8 cellular contexts compared by ENCODE assay signal in the genomic region with DNA sequence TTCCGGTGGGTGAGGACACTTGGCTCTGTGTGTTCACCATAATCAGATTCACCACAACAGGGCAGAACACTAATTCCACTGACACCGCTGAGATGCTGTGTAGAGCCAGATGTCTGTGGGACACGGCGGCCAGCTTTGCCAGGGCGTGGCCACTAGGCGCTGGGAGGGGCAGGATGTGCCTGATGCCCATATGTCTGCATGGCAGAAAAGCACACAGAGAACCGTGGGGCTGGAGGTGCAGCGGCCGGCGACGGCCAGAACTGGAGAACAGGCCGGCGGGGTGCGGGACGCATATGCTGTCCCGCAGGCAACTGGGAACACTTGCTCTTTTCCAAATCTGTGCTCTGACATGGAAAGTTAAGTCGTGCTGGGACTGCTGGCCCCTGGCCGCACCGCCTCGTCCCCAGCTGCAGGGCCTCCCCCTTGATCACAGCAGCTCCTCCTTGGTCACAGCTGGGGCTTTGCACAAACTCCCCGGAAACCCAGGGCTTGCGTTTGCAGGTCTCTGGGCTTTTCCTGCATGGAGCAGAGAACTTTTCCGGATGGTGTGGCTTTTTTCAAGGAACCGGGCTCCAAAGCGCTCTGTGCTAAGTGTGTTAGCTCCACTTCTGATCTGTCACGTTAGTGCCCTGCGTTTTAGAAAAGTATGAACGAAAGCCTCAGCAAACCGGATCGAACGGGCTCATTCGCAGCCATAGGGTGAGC. TPM values are rescaled to one million over a fixed set of nuclear protein-coding genes. Genes with fewer than 3 reads are reported as not detected.
DNase-seq lines count a peak whose midpoint lies in the region; ATAC-seq and TF ChIP-seq lines count a peak whose summit lies in the region.

No MANE protein-coding gene starts in this region.

- H2BK12ac ChIP-seq in trophoblast cell (ENCODE audit: low read length), result no peak overlapping the region

- in situ Hi-C loops in gastrocnemius medialis (cut with MboI; ENCODE audit: low sequenced_read_pairs in 4 of 4), result no loop called here

- no peak overlapping the region for H4K91ac ChIP-seq in trophoblast cell (ENCODE audit: low read depth, low read length)

- no peaks in the 10 kb centered on the region for H3K79me1 ChIP-seq in trophoblast cell (ENCODE audit: low read length)

- H3K4ac ChIP-seq in trophoblast cell (ENCODE audit: low read depth, low read length), result no peak overlapping the region

- no peak overlapping the region for H4K12ac ChIP-seq in trophoblast cell (ENCODE audit: low read depth, low read length)

- intact Hi-C loops in dorsolateral prefrontal cortex (cut with DNase I) (no loop called here), gastrocnemius medialis (cut with DNase I; ENCODE audit: low total_unique reads) (no loop called here)

- no peak overlapping the region for H3K4me2 ChIP-seq in trophoblast cell (ENCODE audit: low read length)
- H3K4me2 ChIP-seq in hepatocyte, result no peak overlapping the region

- no peak overlapping the region for H3K14ac ChIP-seq in trophoblast cell (ENCODE audit: low read length)

- DNase-seq in T-helper 2 cell (peak in 4 of 5 experiments; percentile 10 to 89 (median 22)), dorsolateral prefrontal cortex (peak in 7 of 10 donors; percentile 2 to 41 (median 30)), gastrocnemius medialis (no peak), trophoblast cell (no peak), GM19238 (ENCODE audit: insufficient read length, low spot score) (no peak), hepatocyte (ENCODE audit: low spot score) (no peak)

- H3K36me3 ChIP-seq in gastrocnemius medialis, result no peaks in the 10 kb centered on the region
- H3K36me3 ChIP-seq in trophoblast cell (ENCODE audit: control insufficient read depth in 1 of 2, insufficient read depth in 2 of 2, low read length in 2 of 2), result no peaks in the 10 kb centered on the region
- H3K36me3 ChIP-seq in hepatocyte (replicated peaks; ENCODE audit: insufficient read depth, low read depth), result no peaks in the 10 kb centered on the region

- H2AK5ac ChIP-seq in trophoblast cell (ENCODE audit: low read length), result no peak overlapping the region

- no CpG with 5 or more reads among the region's 32 CpGs for WGBS in trophoblast cell (ENCODE audit: extremely low coverage, insufficient coverage, insufficient read length)
- WGBS in hepatocyte (ENCODE audit: low lambda C conversion rate, missing lambda C conversion rate), result 90% methylated on average over 32 of the region's 32 CpGs

- TF ChIP-seq POLR2A in gastrocnemius medialis (IDR thresholded peaks at IDR 0.05), result no peak

- no peaks in the 10 kb centered on the region for H3K4me1 ChIP-seq in gastrocnemius medialis
- no peaks in the 10 kb centered on the region for H3K4me1 ChIP-seq in trophoblast cell (ENCODE audit: control insufficient read depth in 1 of 2, insufficient read depth in 2 of 2, low read length in 2 of 2)
- no peaks in the 10 kb centered on the region for H3K4me1 ChIP-seq in hepatocyte (ENCODE audit: insufficient read depth)

- no peak overlapping the region for H3K9ac ChIP-seq in trophoblast cell (ENCODE audit: low read length)

- TF ChIP-seq CTCF in dorsolateral prefrontal cortex (IDR thresholded peaks at IDR 0.05 in 54 of 56, conservative IDR thresholded peaks at IDR 0.05 in 2 of 56; ENCODE audit: low read depth in 1 of 56, partially characterized antibody in 56 of 56) (no peak), gastrocnemius medialis (IDR thresholded peaks at IDR 0.05 in 4 of 5, conservative IDR thresholded peaks at IDR 0.05 in 1 of 5) (no peak), hepatocyte (IDR thresholded peaks at IDR 0.05; ENCODE audit: poor library complexity) (no peak)

- no peaks in the 10 kb centered on the region for H4K20me1 ChIP-seq in hepatocyte (ENCODE audit: insufficient read depth, poor library complexity, severe bottlenecking)

- H3K9me2 ChIP-seq in hepatocyte (replicated peaks; ENCODE audit: insufficient read depth), result no peaks in the 10 kb centered on the region

- ATAC-seq in GM19023 (IDR thresholded peaks at IDR 0.05; ENCODE audit: unreplicated experiment) (peak; percentile 31), HG03196 (IDR thresholded peaks at IDR 0.05; ENCODE audit: unreplicated experiment) (peak; percentile 22), gastrocnemius medialis (no peak)

- H3K4me3 ChIP-seq in dorsolateral prefrontal cortex (peak overlapping the region in 4 of 59 donors; percentile 8 to 29 (median 12)), gastrocnemius medialis (peak overlapping the region in 3 of 4 donors; percentile 9 to 31 (median 10)), trophoblast cell (ENCODE audit: low read depth, low read length) (no peak overlapping the region), hepatocyte (no peak overlapping the region)

- H3K27me3 ChIP-seq in dorsolateral prefrontal cortex (peaks cover 0 to 54% (median 14%) of the 10 kb centered on the region in 45 donors), gastrocnemius medialis (peaks cover 36 to 66% (median 58%) of the 10 kb centered on the region in 3 donors), trophoblast cell (ENCODE audit: insufficient read depth, low read length) (no peaks in the 10 kb centered on the region), hepatocyte (no peaks in the 10 kb centered on the region)

- H4K8ac ChIP-seq in trophoblast cell (ENCODE audit: low read depth, low read length), result no peak overlapping the region

- no peak overlapping the region for H2BK120ac ChIP-seq in trophoblast cell (ENCODE audit: insufficient read depth, low read length, poor library complexity)

- H3K18ac ChIP-seq in trophoblast cell (ENCODE audit: low read length), result no peak overlapping the region

- no peaks in the 10 kb centered on the region for H3K79me2 ChIP-seq in trophoblast cell (ENCODE audit: control insufficient read depth, insufficient read depth, low read length, poor library complexity)
- H3K79me2 ChIP-seq in hepatocyte, result no peaks in the 10 kb centered on the region

- no peak overlapping the region for H3K23ac ChIP-seq in trophoblast cell (ENCODE audit: low read length)

- H3K27ac ChIP-seq in dorsolateral prefrontal cortex (peak overlapping the region in 2 of 59 donors; percentile 28 to 57), gastrocnemius medialis (no peak overlapping the region), trophoblast cell (ENCODE audit: low read depth, low read length) (no peak overlapping the region), hepatocyte (no peak overlapping the region)

- H3K9me3 ChIP-seq in gastrocnemius medialis, result no peaks in the 10 kb centered on the region
- H3K9me3 ChIP-seq in trophoblast cell (ENCODE audit: insufficient read depth, low read depth, low read length), result peaks cover 3% of the 10 kb centered on the region
- H3K9me3 ChIP-seq in hepatocyte (ENCODE audit: low read depth), result no peaks in the 10 kb centered on the region

- no peak overlapping the region for H2AFZ ChIP-seq in trophoblast cell (ENCODE audit: insufficient read depth, low read length, poor library complexity)
- no peak overlapping the region for H2AFZ ChIP-seq in hepatocyte

- no peak overlapping the region for H2BK5ac ChIP-seq in trophoblast cell (ENCODE audit: low read depth, low read length, poor library complexity)

RNA-seq across cellular contexts. Expression of gene NTSR1, which starts 31.1 kb away (rescaled TPM):
- 1 to 10 TPM in 92 of 120 experiments, under 1 TPM in 28; 0.36 to 3.2 (median 1.3) TPM for total RNA-seq in dorsolateral prefrontal cortex
- under 1 TPM in 2 of 4 donors, not detected in 2; 0.04 to 0.13 TPM for total RNA-seq in gastrocnemius medialis
- polyA plus RNA-seq in trophoblast cell (2013), result 0.03 and 0.08 TPM in 2 replicates
- total RNA-seq in hepatocyte, result 0.08 and 0.37 TPM in 2 replicates
- 0.09 TPM in 1 of 2 replicates, not detected in the other for polyA plus RNA-seq in hepatocyte

RNA-seq across cellular contexts. Expression of gene MRGBP, which starts 56.5 kb away (rescaled TPM):
- 10 to 100 TPM in 44 of 120 experiments, 1 to 10 TPM in 76; 7.2 to 12.6 (median 9.5) TPM for total RNA-seq in dorsolateral prefrontal cortex
- total RNA-seq in gastrocnemius medialis, result 1 to 10 TPM; 7.8 to 9.8 (median 8.2) TPM
- 13.3 and 13.7 TPM in 2 replicates for polyA plus RNA-seq in trophoblast cell (2013)
- total RNA-seq in hepatocyte, result 14.0 and 18.9 TPM in 2 replicates
- 18.9 and 20.5 TPM in 2 replicates for polyA plus RNA-seq in hepatocyte

Comparison
In these comparisons a context has a peak if more than half of its experiments do, and no peak if none do; other contexts are left out.
1. ATAC-seq: peak in GM19023 (single experiment) and HG03196 (single experiment); none in gastrocnemius medialis (0 of 2).
2. DNase-seq: peak in T-helper 2 cell (4 of 5) and dorsolateral prefrontal cortex (7 of 10); none in gastrocnemius medialis (0 of 2), trophoblast cell (0 of 2), GM19238 (single experiment) and hepatocyte (single experiment).
3. H3K4me3 ChIP-seq: peak in gastrocnemius medialis (3 of 4); none in trophoblast cell (single experiment) and hepatocyte (single experiment).